In the genomic region with DNA sequence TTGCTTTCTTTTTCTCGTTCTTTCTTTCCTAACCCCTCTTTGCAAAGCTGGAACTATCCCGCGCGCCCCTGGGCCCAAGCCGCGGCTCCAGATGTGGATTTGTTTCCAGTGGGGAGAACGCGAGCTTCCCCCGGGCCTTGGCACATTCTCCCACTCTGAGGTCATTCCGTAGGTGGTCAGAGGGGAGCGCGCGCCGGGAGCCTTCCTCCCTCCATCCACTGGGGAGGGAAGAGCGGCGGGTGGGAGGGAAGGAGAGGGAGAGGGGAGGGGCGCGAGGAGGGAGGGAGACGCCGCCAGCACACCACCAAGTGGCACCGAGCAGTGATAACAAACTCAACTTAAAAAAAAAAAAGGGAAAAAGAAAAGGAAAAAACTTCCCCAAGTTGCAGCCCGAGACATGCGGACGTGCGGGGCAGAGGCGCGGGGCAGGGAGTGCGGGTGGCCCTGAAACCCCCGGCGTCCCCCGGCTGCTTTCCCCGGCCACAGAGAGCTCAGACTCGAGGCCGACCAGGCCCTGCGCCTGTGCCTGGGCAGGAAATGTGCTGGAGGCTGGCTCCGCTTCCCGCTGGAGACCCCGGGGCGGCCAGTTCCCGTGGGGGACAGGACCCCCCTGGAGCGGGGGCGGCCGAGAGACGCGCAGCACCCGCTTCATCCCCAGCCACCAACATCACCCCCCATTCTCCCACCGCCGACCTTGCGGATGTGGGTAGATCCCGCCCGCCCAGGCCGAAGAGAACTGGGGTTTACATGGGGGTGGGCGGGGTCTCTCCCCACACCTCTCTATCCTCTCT, we compare ENCODE assay signal across 8 cellular contexts. TPM values are rescaled to one million over a fixed set of nuclear protein-coding genes. Genes with fewer than 3 reads are reported as not detected.
A peak's percentile ranks its signal among the peaks of the same experiment; 100 is the strongest.
DNase-seq lines count a peak whose midpoint lies in the region; ATAC-seq and TF ChIP-seq lines count a peak whose summit lies in the region.

No MANE protein-coding gene starts in this region.

- H3K36me3 ChIP-seq in OCI-LY7 (ENCODE audit: insufficient read depth, low read length) (no peaks in the 10 kb centered on the region), adrenal gland (replicated peaks in 1 of 2) (no peaks in the 10 kb centered on the region), cardiac muscle cell (no peaks in the 10 kb centered on the region)

- CTCF ChIA-PET in OCI-LY7 (lab: Charles Lee; ENCODE audit: unreplicated experiment): interaction anchor here (0.6 to 1.6 kb wide), 5 partner anchors 9 to 36 kb away, joined by 3 to 8 read pairs (median 3); no protein-coding TSS in a partner anchor

- no peaks in the 10 kb centered on the region for H3K79me2 ChIP-seq in OCI-LY7 (ENCODE audit: insufficient read depth, low read depth, low read length)

- H3K27ac ChIP-seq in OCI-LY7 (ENCODE audit: low read depth, low read length, poor library complexity, severe bottlenecking): peak overlapping the region; percentile 74
- H3K27ac ChIP-seq in adrenal gland: peak overlapping the region; percentile 93 to 99 (median 96)
- peak overlapping the region; percentile 78 for H3K27ac ChIP-seq in cardiac muscle cell

- no peaks in the 10 kb centered on the region for H3K9me2 ChIP-seq in OCI-LY7 (ENCODE audit: insufficient read depth, low read length)

- H3K4me1 ChIP-seq in OCI-LY7 (ENCODE audit: insufficient read depth, low read length, poor library complexity, severe bottlenecking) (peaks cover 35% of the 10 kb centered on the region), adrenal gland (replicated peaks in 1 of 2) (peaks cover 11 to 25% of the 10 kb centered on the region in 2 donors), cardiac muscle cell (ENCODE audit: low read depth) (peaks cover 12% of the 10 kb centered on the region)

- ATAC-seq in HG03354 (IDR thresholded peaks at IDR 0.05; ENCODE audit: poor library complexity, severe bottlenecking, unreplicated experiment) (no peak), HG02970 (IDR thresholded peaks at IDR 0.05; ENCODE audit: low FRiP score, unreplicated experiment) (no peak)

- DNase-seq in AG10803 (ENCODE audit: low read depth) (peak; percentile 97), GM19238 (ENCODE audit: insufficient read length, low spot score) (peak; percentile 42), OCI-LY7 (ENCODE audit: low spot score) (peak; percentile 51), adrenal gland (peak; percentile 82 to 91 (median 89)), cardiac muscle cell (ENCODE audit: low read depth in 1 of 2, low spot score in 1 of 2) (peak; percentile 84 to 97), nucleus accumbens (lab: John Stamatoyannopoulos, UW) (peak in 49 of 56 donors; percentile 20 to 77 (median 52))

- H3K27me3 ChIP-seq in adrenal gland (no peaks in the 10 kb centered on the region), cardiac muscle cell (no peaks in the 10 kb centered on the region)

- peak; percentile 22 for TF ChIP-seq CTCF in AG10803 (conservative IDR thresholded peaks at IDR 0.05; ENCODE audit: low read length)
- TF ChIP-seq CTCF in OCI-LY7 (conservative IDR thresholded peaks at IDR 0.05; ENCODE audit: low read length): no peak; the same call in 1 of the 2 replicates
- TF ChIP-seq CTCF in adrenal gland (IDR thresholded peaks at IDR 0.05): peak in 1 of 6 experiments; percentile 3
- TF ChIP-seq CTCF in cardiac muscle cell (IDR thresholded peaks at IDR 0.05; ENCODE audit: low read depth, low read length): no peak

- peak overlapping the region; percentile 77 for H3K4me3 ChIP-seq in AG10803 (ENCODE audit: low read length)
- H3K4me3 ChIP-seq in OCI-LY7 (ENCODE audit: low read depth, low read length, poor library complexity, severe bottlenecking): peak overlapping the region; percentile 69
- H3K4me3 ChIP-seq in adrenal gland: peak overlapping the region; percentile 28 to 95 (median 60)
- H3K4me3 ChIP-seq in cardiac muscle cell: peak overlapping the region; percentile 88

- peak overlapping the region; percentile 76 for H3K4me2 ChIP-seq in OCI-LY7 (ENCODE audit: low read length)

- TF ChIP-seq POLR2A in adrenal gland (IDR thresholded peaks at IDR 0.05): peak in 1 of 2 donors; percentile 65

- H2AFZ ChIP-seq in OCI-LY7 (ENCODE audit: low read length): peak overlapping the region; percentile 82

- WGBS in adrenal gland, 4 donors: 1 to 3% (median 2%) methylated on average over 40 to 53 of the region's 53 CpGs

- no peaks in the 10 kb centered on the region for H4K20me1 ChIP-seq in OCI-LY7 (ENCODE audit: insufficient read depth, low read length)

- H3K9me3 ChIP-seq in OCI-LY7 (ENCODE audit: low read length): no peaks in the 10 kb centered on the region
- no peaks in the 10 kb centered on the region for H3K9me3 ChIP-seq in adrenal gland (replicated peaks in 1 of 3)
- no peaks in the 10 kb centered on the region for H3K9me3 ChIP-seq in cardiac muscle cell (ENCODE audit: low read depth)

- intact Hi-C loops in OCI-LY7 (cut with micrococcal nuclease; ENCODE audit: unreplicated experiment): loop anchor here (1.0 to 10.0 kb wide), 5 partner anchors 36 to 452 kb away; partner anchors contain the start of gene NTMT1
- intact Hi-C loops in adrenal gland (cut with DNase I): loop anchor here (2.0 to 10.0 kb wide), 4 partner anchors 38 to 436 kb away; no protein-coding TSS in a partner anchor

- BruUV-seq in OCI-LY7 (replicated peaks; lab: Mats Ljungman, UMichigan): no TSS peak

- POLR2A ChIA-PET in OCI-LY7 (lab: Charles Lee): interaction anchor here (0.6 to 1.5 kb wide), 2 partner anchors 32 to 36 kb away, joined by 3 to 5 read pairs; no protein-coding TSS in a partner anchor

RNA-seq across cellular contexts. Expression of gene IER5L, which starts 3.1 kb away (rescaled TPM):
- total RNA-seq in OCI-LY7 (2014; rRNA removed; shearing (Covaris generic)): 16.9 and 21.2 TPM in 2 replicates
- total RNA-seq in OCI-LY7 (2022): 2.8 and 3.4 TPM in 2 replicates
- total RNA-seq in adrenal gland: 10 to 100 TPM; 10.9 to 47.6 (median 18.6) TPM
- 100 to 1,000 TPM in 1 of 3 donors, 10 to 100 TPM in 1, under 1 TPM in 1; 0.46 to 168 (median 64.5) TPM for polyA plus RNA-seq in adrenal gland
- total RNA-seq in cardiac muscle cell: 51.7 and 77.4 TPM in 2 replicates
- 21.5 and 38.5 TPM in 2 replicates for polyA plus RNA-seq in cardiac muscle cell

Comparison
In these comparisons a context has a peak if more than half of its experiments do, and no peak if none do; other contexts are left out.
1. DNase-seq: peak in every context shown above with its lines; median percentile 97 in AG10803; 90 in cardiac muscle cell; 89 in adrenal gland; 52 in nucleus accumbens; 51 in OCI-LY7; 42 in GM19238.